Comparison of ENCODE assay signal across 8 cellular contexts in the genomic region with DNA sequence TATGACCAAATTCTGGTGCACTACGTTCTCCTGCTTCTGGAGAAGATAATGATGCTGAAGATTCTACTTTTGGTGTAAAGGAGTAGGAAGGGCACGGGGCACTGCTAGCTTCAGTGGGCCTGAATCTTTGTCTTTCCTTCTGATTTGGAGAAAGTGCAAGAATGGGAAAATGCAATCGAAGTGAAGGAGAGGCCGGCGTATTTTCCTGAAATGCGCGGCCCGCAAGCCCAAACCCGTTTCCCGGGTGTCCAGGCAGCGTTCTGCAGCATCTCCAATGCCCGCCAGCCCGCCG. TPM values are rescaled to one million over a fixed set of nuclear protein-coding genes. Genes with fewer than 3 reads are reported as not detected.
DNase-seq lines count a peak whose midpoint lies in the region; ATAC-seq and TF ChIP-seq lines count a peak whose summit lies in the region.

No MANE protein-coding gene starts in this region.

- peaks cover 43% of the 10 kb centered on the region for H3K4me1 Mint-ChIP-seq in activated T-cell treated with anti-CD3 and anti-CD28 coated beads, Interleukin-2, amount 50 U/mL, for 24 hours (ENCODE audit: low read depth)
- H3K4me1 Mint-ChIP-seq in activated naive CD8-positive, alpha-beta T cell treated with anti-CD3 and anti-CD28 coated beads, Interleukin-2, amount 50 U/mL, for 24 hours = peaks cover 55% of the 10 kb centered on the region

- H3K36me3 Mint-ChIP-seq in activated T-cell treated with anti-CD3 and anti-CD28 coated beads, Interleukin-2, amount 50 U/mL, for 24 hours (ENCODE audit: low read depth) = peaks cover 37% of the 10 kb centered on the region
- peaks cover 19% of the 10 kb centered on the region for H3K36me3 Mint-ChIP-seq in activated naive CD8-positive, alpha-beta T cell treated with anti-CD3 and anti-CD28 coated beads, Interleukin-2, amount 50 U/mL, for 24 hours (ENCODE audit: low read depth)

- TF ChIP-seq CTCF in left lung (IDR thresholded peaks at IDR 0.05) (no peak), thoracic aorta (IDR thresholded peaks at IDR 0.05) (no peak)

- no peaks in the 10 kb centered on the region for H3K27me3 ChIP-seq in left lung
- H3K27me3 ChIP-seq in thoracic aorta (replicated peaks; ENCODE audit: insufficient read depth) = no peaks in the 10 kb centered on the region

- H3K9me3 Mint-ChIP-seq in activated T-cell treated with anti-CD3 and anti-CD28 coated beads, Interleukin-2, amount 50 U/mL, for 24 hours = no peaks in the 10 kb centered on the region
- no peaks in the 10 kb centered on the region for H3K9me3 Mint-ChIP-seq in activated naive CD8-positive, alpha-beta T cell treated with anti-CD3 and anti-CD28 coated beads, Interleukin-2, amount 50 U/mL, for 24 hours

- H3K36me3 ChIP-seq in left lung (no peaks in the 10 kb centered on the region), thoracic aorta (no peaks in the 10 kb centered on the region)

- H3K27ac Mint-ChIP-seq in activated T-cell treated with anti-CD3 and anti-CD28 coated beads, Interleukin-2, amount 50 U/mL, for 24 hours = peak overlapping the region; percentile 92
- peak overlapping the region; percentile 89 for H3K27ac Mint-ChIP-seq in activated naive CD8-positive, alpha-beta T cell treated with anti-CD3 and anti-CD28 coated beads, Interleukin-2, amount 50 U/mL, for 24 hours

- H3K4me3 Mint-ChIP-seq in activated T-cell treated with anti-CD3 and anti-CD28 coated beads, Interleukin-2, amount 50 U/mL, for 24 hours = peak overlapping the region; percentile 99
- H3K4me3 Mint-ChIP-seq in activated naive CD8-positive, alpha-beta T cell treated with anti-CD3 and anti-CD28 coated beads, Interleukin-2, amount 50 U/mL, for 24 hours = peak overlapping the region; percentile 100

- DNase-seq in activated T-cell treated with anti-CD3 and anti-CD28 coated beads, Interleukin-2, amount 50 U/mL, for 24 hours = no peak
- no peak for DNase-seq in activated T-cell treated with anti-CD3 and anti-CD28 coated beads for 4 hours
- no peak for DNase-seq in activated naive CD8-positive, alpha-beta T cell treated with anti-CD3 and anti-CD28 coated beads, Interleukin-2, amount 50 U/mL, for 24 hours
- DNase-seq in left lung = no peak
- no peak for DNase-seq in thoracic aorta (ENCODE audit: low spot score)
- DNase-seq in NCI-H128 (lab: John Stamatoyannopoulos, UW; ENCODE audit: unreplicated experiment) = no peak
- no peak for DNase-seq in activated gamma-delta T cell treated with Interleukin-2 at 50 U/mL for 16 hours

- peak overlapping the region; percentile 95 to 97 for H3K4me3 ChIP-seq in left lung
- H3K4me3 ChIP-seq in thoracic aorta = peak overlapping the region; percentile 94

- no peak for ATAC-seq in activated naive CD8-positive, alpha-beta T cell treated with anti-CD3 and anti-CD28 coated beads, Interleukin-2, amount 50 U/mL, for 24 hours
- ATAC-seq in left lung (no peak), thoracic aorta (ENCODE audit: insufficient number of reproducible peaks, low FRiP score, low read depth) (no peak), GM21825 (IDR thresholded peaks at IDR 0.05; ENCODE audit: unreplicated experiment) (no peak)

- peak overlapping the region; percentile 86 to 94 for H3K27ac ChIP-seq in left lung
- peak overlapping the region; percentile 2 to 80 for H3K27ac ChIP-seq in thoracic aorta

- H3K4me1 ChIP-seq in left lung = peaks cover 3 to 33% of the 10 kb centered on the region in 2 donors
- peaks cover 18 to 34% of the 10 kb centered on the region in 2 donors for H3K4me1 ChIP-seq in thoracic aorta (ENCODE audit: control insufficient read depth in 1 of 2, low read depth in 2 of 2)

- no peaks in the 10 kb centered on the region for H3K27me3 Mint-ChIP-seq in activated T-cell treated with anti-CD3 and anti-CD28 coated beads, Interleukin-2, amount 50 U/mL, for 24 hours
- peaks cover 2% of the 10 kb centered on the region for H3K27me3 Mint-ChIP-seq in activated naive CD8-positive, alpha-beta T cell treated with anti-CD3 and anti-CD28 coated beads, Interleukin-2, amount 50 U/mL, for 24 hours

- H3K9me3 ChIP-seq in left lung (no peaks in the 10 kb centered on the region), thoracic aorta (no peaks in the 10 kb centered on the region)

- intact Hi-C loops in left lung (cut with DNase I) = no loop called here

RNA-seq across cellular contexts. Expression of gene NDE1, which starts 0.4 kb away (rescaled TPM):
- 10 to 100 TPM; 37.1 to 37.6 TPM for total RNA-seq in left lung
- 10 to 100 TPM; 26.5 to 37.0 TPM for total RNA-seq in thoracic aorta

RNA-seq across cellular contexts. Expression of gene MARF1, which starts 6.7 kb away (rescaled TPM):
- total RNA-seq in left lung (10 to 100 TPM; 72.3 to 86.1 TPM), thoracic aorta (10 to 100 TPM; 35.7 to 49.6 TPM)
